ENCODE assay signal across 20 cellular contexts in the genomic region with DNA sequence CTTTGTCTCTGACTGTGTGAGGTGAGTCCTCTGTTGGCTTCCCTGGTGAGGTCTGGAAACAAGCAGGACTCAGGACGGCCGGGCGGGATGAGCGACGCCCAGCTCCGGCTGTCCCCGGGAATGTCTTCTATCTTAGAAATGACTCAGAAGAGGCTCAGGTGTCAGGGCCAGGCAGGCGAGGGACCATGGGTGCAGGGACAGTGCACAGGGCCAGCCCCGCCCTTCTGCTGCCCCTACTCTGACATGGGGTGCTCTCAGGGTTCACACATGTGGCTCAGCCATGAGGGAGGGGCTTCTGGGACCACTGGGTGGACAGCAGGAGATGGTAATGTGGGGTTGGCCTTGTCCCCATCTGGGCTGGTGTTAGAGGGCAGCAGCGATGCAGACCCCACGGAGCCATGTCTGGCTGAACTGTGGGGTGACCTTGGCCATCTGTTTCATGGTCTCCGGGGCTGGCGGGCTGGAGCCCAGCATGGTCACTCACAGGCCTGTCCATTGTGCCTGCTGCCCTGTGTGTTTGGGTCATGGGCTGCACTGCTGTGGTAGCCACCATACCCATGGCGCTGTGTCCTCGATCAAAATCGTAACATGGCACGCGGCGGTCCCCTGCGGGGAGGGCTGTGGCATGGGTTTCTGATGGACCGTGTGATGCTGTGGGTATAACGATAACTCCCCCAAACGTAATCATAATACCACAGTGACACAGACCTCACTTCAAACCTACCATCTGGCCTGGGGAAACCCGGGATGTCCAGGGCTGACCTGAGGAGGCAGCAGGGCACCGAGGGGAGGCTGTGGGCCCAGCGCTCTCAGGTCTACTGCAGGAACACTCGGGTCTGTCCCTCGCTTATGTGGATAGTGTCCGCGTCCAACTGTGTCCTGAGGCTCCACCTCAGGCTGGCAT.
A peak's percentile ranks its signal among the peaks of the same experiment; 100 is the strongest.
DNase-seq lines count a peak whose midpoint lies in the region; ATAC-seq and TF ChIP-seq lines count a peak whose summit lies in the region.
"Had no signal": no experiment of that assay in that cellular context is flagged by ENCODE, and none has a peak within 500 bp of the region (broad histone marks: within the 10 kb centered on the region; RNA-seq: fewer than 3 reads in every experiment).

No MANE protein-coding gene starts in this region.

- peak; percentile 3 for DNase-seq in BE2C
- peak; percentile 0 for DNase-seq in H4 (ENCODE audit: low spot score)
- peak; percentile 10 for DNase-seq in left cardiac atrium
- DNase-seq in posterior cingulate gyrus = peak in 7 of 10 donors; percentile 2 to 73 (median 8)
- no peak for DNase-seq in AG08396 (ENCODE audit: low spot score)
- DNase-seq: activated CD4-positive, alpha-beta T cell treated with anti-CD3 and anti-CD28 coated beads, Interleukin-2, amount 50 U/mL, for 48 hours; anterior cingulate cortex; effector memory CD8-positive, alpha-beta T cell; HCEC 1CT; KBM-7; mesenchymal stem cell; NCI-H187 treated with DMSO at 0.1 percent for 48 hours; NCI-H446; nephron progenitor cell; RPMI8226; stomach had no signal

- no peak for TF ChIP-seq CTCF in BE2C (IDR thresholded peaks at IDR 0.05; ENCODE audit: low read depth, low read length)

- no peak overlapping the region for H3K4me3 ChIP-seq in BE2C (ENCODE audit: low read depth, low read length)
- H3K4me3 ChIP-seq: stomach, vagina had no signal

- H3K9me3 ChIP-seq in BE2C = no peaks in the 10 kb centered on the region
- H3K9me3 ChIP-seq: stomach, vagina had no signal

- intact Hi-C loops in left cardiac atrium (cut with DNase I) (no loop called here), posterior cingulate gyrus (cut with DNase I) (no loop called here)

- H3K36me3 ChIP-seq in BE2C = peaks cover 3% of the 10 kb centered on the region; the same call in 1 of the 2 replicates
- H3K36me3 ChIP-seq: stomach, vagina had no signal

- H3K4me1 ChIP-seq in BE2C = peaks cover 20% of the 10 kb centered on the region
- H3K4me1 ChIP-seq: stomach, vagina had no signal

- H3K27me3 ChIP-seq in BE2C = no peaks in the 10 kb centered on the region
- H3K27me3 ChIP-seq: vagina had no signal

- ATAC-seq in left cardiac atrium = no peak
- ATAC-seq in HG03378 (IDR thresholded peaks at IDR 0.05; ENCODE audit: unreplicated experiment) = no peak
- no peak for ATAC-seq in GM21825 (IDR thresholded peaks at IDR 0.05; ENCODE audit: unreplicated experiment)
- ATAC-seq: activated T-helper 17 cell treated with anti-CD3 and anti-CD28 coated beads, Interleukin-2, amount 50 U/mL, for 72 hours; effector memory CD8-positive, alpha-beta T cell had no signal
